In the genomic region with DNA sequence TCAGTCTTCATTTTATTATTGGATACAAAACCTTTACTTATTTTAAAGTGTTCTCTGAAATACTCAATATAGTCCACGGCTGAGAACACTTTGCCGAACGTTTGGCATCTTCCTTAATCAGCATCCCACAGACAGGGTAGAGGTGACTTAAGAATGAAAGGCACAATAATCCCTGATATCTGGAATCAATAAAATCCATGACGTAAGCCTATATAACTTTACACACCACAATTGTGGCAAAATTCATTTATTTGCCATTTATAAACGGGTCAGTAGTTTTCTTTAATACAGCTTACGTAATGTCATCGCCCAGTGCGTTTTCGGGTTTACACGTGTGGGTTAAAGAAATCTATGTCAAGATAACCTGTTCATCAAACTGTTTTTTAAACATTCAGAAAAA, we compare ENCODE assay signal across 9 cellular contexts. TPM values are rescaled to one million over a fixed set of nuclear protein-coding genes. Genes with fewer than 3 reads are reported as not detected.
DNase-seq lines count a peak whose midpoint lies in the region; ATAC-seq and TF ChIP-seq lines count a peak whose summit lies in the region.
"Had no signal": no experiment of that assay in that cellular context is flagged by ENCODE, and none has a peak within 500 bp of the region (broad histone marks: within the 10 kb centered on the region; RNA-seq: fewer than 3 reads in every experiment).

No MANE protein-coding gene starts in this region.

- DNase-seq in NT2/D1 (ENCODE audit: low read depth, low spot score) (no peak), progenitor cell of endocrine pancreas (ENCODE audit: low spot score, unreplicated experiment) (no peak), SW480 (ENCODE audit: low spot score) (no peak), germinal center (ENCODE audit: low spot score) (no peak), RPMI8226 (no peak)
- DNase-seq: foreskin melanocyte had no signal

- no peaks in the 10 kb centered on the region for H3K36me3 Mint-ChIP-seq in progenitor cell of endocrine pancreas (ENCODE audit: insufficient read depth)

- H3K9me3 Mint-ChIP-seq in progenitor cell of endocrine pancreas (ENCODE audit: low read depth): no peaks in the 10 kb centered on the region

- peaks cover 60% of the 10 kb centered on the region for H3K27me3 ChIP-seq in NT2/D1 (ENCODE audit: insufficient read depth, insufficient read length)
- no peaks in the 10 kb centered on the region for H3K27me3 ChIP-seq in endocrine pancreas (ENCODE audit: control insufficient read depth, insufficient read depth, low read length)

- peaks cover 10% of the 10 kb centered on the region; the same call in 1 of the 2 replicates for H3K4me1 ChIP-seq in ES-I3 (ENCODE audit: insufficient read depth, low read length)
- no peaks in the 10 kb centered on the region for H3K4me1 ChIP-seq in NT2/D1 (ENCODE audit: insufficient read depth, insufficient read length)
- peaks cover 22% of the 10 kb centered on the region for H3K4me1 ChIP-seq in endocrine pancreas (ENCODE audit: control insufficient read depth, insufficient read depth, low read length)

- peak overlapping the region; percentile 75 for H3K27ac Mint-ChIP-seq in progenitor cell of endocrine pancreas

- H3K36me3 ChIP-seq in ES-I3 (ENCODE audit: insufficient read depth, low read length): no peaks in the 10 kb centered on the region
- H3K36me3 ChIP-seq in NT2/D1 (ENCODE audit: insufficient read depth, insufficient read length, low read length): no peaks in the 10 kb centered on the region
- no peaks in the 10 kb centered on the region for H3K36me3 ChIP-seq in endocrine pancreas (ENCODE audit: control insufficient read depth, insufficient read depth, low read length)

- peaks cover 29% of the 10 kb centered on the region for H3K4me1 Mint-ChIP-seq in progenitor cell of endocrine pancreas (ENCODE audit: low read depth)

- TF ChIP-seq CTCF in progenitor cell of endocrine pancreas (IDR thresholded peaks at IDR 0.05; ENCODE audit: unreplicated experiment): no peak

- peak overlapping the region; percentile 65; the same call in 1 of the 2 replicates for H3K9ac ChIP-seq in ES-I3 (ENCODE audit: low read depth, low read length)
- no peak overlapping the region for H3K9ac ChIP-seq in NT2/D1 (ENCODE audit: insufficient read length, low read depth)
- peak overlapping the region; percentile 94 for H3K9ac ChIP-seq in endocrine pancreas (ENCODE audit: control insufficient read depth, insufficient read depth, low read length)

- H3K4me3 ChIP-seq in NT2/D1 (ENCODE audit: insufficient read length, low read depth) (peak overlapping the region; percentile 51), endocrine pancreas (ENCODE audit: control insufficient read depth, insufficient read depth, low read length) (peak overlapping the region; percentile 99)

- peaks cover 4% of the 10 kb centered on the region for H3K27me3 Mint-ChIP-seq in progenitor cell of endocrine pancreas

- no peak for ATAC-seq in HG03280 (IDR thresholded peaks at IDR 0.05; ENCODE audit: unreplicated experiment)

- peak overlapping the region; percentile 79 for H3K4me3 Mint-ChIP-seq in progenitor cell of endocrine pancreas (ENCODE audit: low read depth)

- H3K9me3 ChIP-seq in ES-I3 (ENCODE audit: control insufficient read depth, insufficient read depth, low read length): no peaks in the 10 kb centered on the region
- no peaks in the 10 kb centered on the region for H3K9me3 ChIP-seq in NT2/D1 (ENCODE audit: insufficient read depth, low read length)
- H3K9me3 ChIP-seq in endocrine pancreas (ENCODE audit: control insufficient read depth, low read length): no peaks in the 10 kb centered on the region

RNA-seq across cellular contexts. Expression of gene MGAT4A, which starts 1.3 kb away (rescaled TPM):
- total RNA-seq in progenitor cell of endocrine pancreas: 33.5 and 37.6 TPM in 2 replicates
